Comparison of ENCODE assay signal across 8 cellular contexts in the genomic region with DNA sequence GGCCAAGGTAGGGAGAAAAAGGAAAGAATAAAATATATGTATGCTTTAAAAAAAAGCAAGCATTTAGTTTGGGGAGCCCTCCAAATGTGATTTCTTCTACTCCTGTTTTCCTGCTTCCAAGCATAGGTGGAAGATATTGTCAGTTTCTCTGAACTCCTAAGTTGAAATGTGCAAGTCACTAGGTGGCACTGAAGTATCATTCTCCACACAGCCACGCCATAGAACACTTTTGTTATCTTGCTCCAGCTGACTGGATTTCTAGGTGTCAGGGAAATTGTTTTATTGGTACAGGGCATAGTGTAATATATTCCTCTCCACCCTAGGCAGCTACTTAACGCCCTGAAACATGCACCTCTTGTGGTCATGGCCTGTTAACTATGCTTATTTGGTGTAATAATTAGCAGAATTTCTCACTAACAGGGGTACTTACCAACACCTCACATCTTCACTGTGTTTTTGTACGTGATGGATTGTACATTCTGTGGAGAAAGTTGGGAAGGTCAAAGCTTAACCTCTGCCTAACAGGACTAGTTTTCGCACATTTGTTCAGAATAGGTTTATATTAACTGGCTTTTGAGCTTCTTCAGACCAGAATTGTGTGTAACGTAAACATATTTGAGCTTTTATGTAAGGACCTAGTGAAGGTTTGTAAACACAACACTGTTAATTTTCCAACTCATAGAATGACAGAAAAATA.
A peak's percentile ranks its signal among the peaks of the same experiment; 100 is the strongest.
DNase-seq lines count a peak whose midpoint lies in the region; ATAC-seq, FAIRE-seq and TF ChIP-seq lines count a peak whose summit lies in the region.

No MANE protein-coding gene starts in this region.

- H3K4me3 ChIP-seq in HFF-Myc (replicated peaks; ENCODE audit: low read depth, low read length), result no peak overlapping the region
- H3K4me3 ChIP-seq in astrocyte of the spinal cord (ENCODE audit: low read depth, low read length), result no peak overlapping the region

- FAIRE-seq in GM12892 (lab: Jason Lieb, UNC), result no peak

- ATAC-seq in GM21515 (IDR thresholded peaks at IDR 0.05; ENCODE audit: unreplicated experiment), result no peak

- in situ Hi-C loops in astrocyte of the spinal cord (cut with HindIII; ENCODE audit: low sequenced_read_pairs), result no loop called here

- peak; percentile 79 for DNase-seq in EH (ENCODE audit: low read depth)
- peak; percentile 45 for DNase-seq in HFF-Myc (ENCODE audit: extremely low read depth, low read depth)
- peak; percentile 50 for DNase-seq in NCI-H2196 (lab: John Stamatoyannopoulos, UW; ENCODE audit: unreplicated experiment)
- DNase-seq in astrocyte of the spinal cord (ENCODE audit: low read depth, low spot score), result peak; percentile 84
- DNase-seq in iPS-NIHi7 (ENCODE audit: extremely low spot score), result peak; percentile 46
- peak; percentile 85 for DNase-seq in superior temporal gyrus (ENCODE audit: extremely low spot score)
- no peak for DNase-seq in GM12892 (ENCODE audit: insufficient read length)

- TF ChIP-seq CTCF in HFF-Myc (IDR thresholded peaks at IDR 0.05; ENCODE audit: low read depth, low read length, missing control alignments) (peak; percentile 68), astrocyte of the spinal cord (IDR thresholded peaks at IDR 0.05; ENCODE audit: low read depth, low read length) (peak; percentile 71)

- TF ChIP-seq POLR2A in GM12892 (IDR thresholded peaks at IDR 0.05; ENCODE audit: low read depth, low read length), result no peak
